Comparison of ENCODE assay signal across 8 cellular contexts in the genomic region with DNA sequence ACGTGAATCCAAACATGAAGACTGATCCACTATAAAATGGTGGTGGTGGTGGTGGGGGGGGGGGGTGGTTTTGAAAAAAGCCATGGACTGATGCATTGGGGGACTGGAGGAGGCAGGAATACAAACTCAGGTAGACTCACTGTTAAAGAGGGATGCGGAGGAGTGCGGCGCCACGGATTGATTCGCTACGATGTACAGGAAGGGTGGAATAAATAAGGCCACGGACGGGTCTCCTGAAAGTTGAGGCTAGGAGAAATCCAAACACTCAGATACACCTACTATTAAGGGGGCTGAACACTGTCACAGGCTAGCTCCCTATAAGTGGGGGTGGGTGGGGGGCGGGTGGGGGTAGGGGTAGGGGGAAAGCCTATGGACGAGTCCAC. TPM values are rescaled to one million over a fixed set of nuclear protein-coding genes. Genes with fewer than 3 reads are reported as not detected.
DNase-seq lines count a peak whose midpoint lies in the region; FAIRE-seq and TF ChIP-seq lines count a peak whose summit lies in the region.

No MANE protein-coding gene starts in this region.

- DNase-seq in Karpas-422, result no peak
- DNase-seq in nephron progenitor cell, result no peak
- DNase-seq in AG08395 (ENCODE audit: low spot score), result no peak
- no peak for DNase-seq in NCI-H2171 treated with DMSO at 0.1 percent for 48 hours (lab: John Stamatoyannopoulos, UW)
- DNase-seq in RCC 7860 (ENCODE audit: low spot score), result no peak
- DNase-seq in central memory CD4-positive, alpha-beta T cell, result no peak

- H3K27me3 Mint-ChIP-seq in dendritic cell treated with granulocyte-macrophage colony-stimulating factor and Interleukin-4, amounts not matched to agents 40 ng/mL and 50 ng/mL, for 4 days, result no peaks in the 10 kb centered on the region
- peaks cover 4% of the 10 kb centered on the region for H3K27me3 Mint-ChIP-seq in nephron progenitor cell (ENCODE audit: low read depth, poor library complexity)

- no peak for TF ChIP-seq CTCF in nephron progenitor cell (IDR thresholded peaks at IDR 0.05)

- peaks cover 0 to 44% (median 15%) of the 10 kb centered on the region in 11 experiments; a peak in 16 of 22 replicates for H4K20me1 ChIP-seq in BLaER1 treated with 17β-estradiol and CSF1 and Interleukin-3, amounts not matched to agents 10 nM and 100 nM
- H4K20me1 ChIP-seq in Karpas-422 (ENCODE audit: insufficient read depth, low read depth, low read length), result no peaks in the 10 kb centered on the region

- H3K27ac Mint-ChIP-seq in dendritic cell treated with granulocyte-macrophage colony-stimulating factor and Interleukin-4, amounts not matched to agents 40 ng/mL and 50 ng/mL, for 4 days, result peak overlapping the region; percentile 89
- peak overlapping the region; percentile 68 for H3K27ac Mint-ChIP-seq in nephron progenitor cell

- peaks cover 28 to 35% (median 32%) of the 10 kb centered on the region in 10 experiments for H3K4me1 ChIP-seq in BLaER1 treated with 17β-estradiol and CSF1 and Interleukin-3, amounts not matched to agents 10 nM and 100 nM
- H3K4me1 ChIP-seq in Karpas-422 (ENCODE audit: low read length), result peaks cover 25% of the 10 kb centered on the region

- peak overlapping the region; percentile 81 for H3K4me3 Mint-ChIP-seq in dendritic cell treated with granulocyte-macrophage colony-stimulating factor and Interleukin-4, amounts not matched to agents 40 ng/mL and 50 ng/mL, for 4 days
- H3K4me3 Mint-ChIP-seq in nephron progenitor cell, result peak overlapping the region; percentile 87

- peaks cover 85% of the 10 kb centered on the region for H3K36me3 Mint-ChIP-seq in dendritic cell treated with granulocyte-macrophage colony-stimulating factor and Interleukin-4, amounts not matched to agents 40 ng/mL and 50 ng/mL, for 4 days (ENCODE audit: low read depth)
- H3K36me3 Mint-ChIP-seq in nephron progenitor cell (ENCODE audit: low read depth), result peaks cover 31% of the 10 kb centered on the region

- no peak overlapping the region for H2AFZ ChIP-seq in Karpas-422 (ENCODE audit: low read length)

- H3K9ac ChIP-seq in BLaER1 treated with 17β-estradiol and CSF1 and Interleukin-3, amounts not matched to agents 10 nM and 100 nM, result peak overlapping the region; percentile 79 to 87 (median 84); a peak in 21 of 22 replicates
- peak overlapping the region; percentile 74 for H3K9ac ChIP-seq in Karpas-422 (ENCODE audit: low read length)

- no peaks in the 10 kb centered on the region for H3K9me3 Mint-ChIP-seq in dendritic cell treated with granulocyte-macrophage colony-stimulating factor and Interleukin-4, amounts not matched to agents 40 ng/mL and 50 ng/mL, for 4 days
- H3K9me3 Mint-ChIP-seq in nephron progenitor cell, result peaks cover 69% of the 10 kb centered on the region

- H3K36me3 ChIP-seq in BLaER1 treated with 17β-estradiol and CSF1 and Interleukin-3, amounts not matched to agents 10 nM and 100 nM, result peaks cover 4 to 36% (median 24%) of the 10 kb centered on the region in 11 experiments; a peak in 14 of 22 replicates
- H3K36me3 ChIP-seq in Karpas-422 (ENCODE audit: insufficient read depth, low read length), result peaks cover 4% of the 10 kb centered on the region; the same call in 1 of the 2 replicates

- peaks cover 0 to 9% (median 0%) of the 10 kb centered on the region in 11 experiments; a peak in 2 of 22 replicates for H3K9me3 ChIP-seq in BLaER1 treated with 17β-estradiol and CSF1 and Interleukin-3, amounts not matched to agents 10 nM and 100 nM (replicated peaks in 1 of 11)
- H3K9me3 ChIP-seq in Karpas-422 (ENCODE audit: low read length), result no peaks in the 10 kb centered on the region

- peak overlapping the region in 10 of 11 experiments; percentile 73 to 86 (median 82); a peak in 19 of 22 replicates for H3K27ac ChIP-seq in BLaER1 treated with 17β-estradiol and CSF1 and Interleukin-3, amounts not matched to agents 10 nM and 100 nM
- H3K27ac ChIP-seq in Karpas-422 (ENCODE audit: low read length), result no peak overlapping the region

- H3K79me2 ChIP-seq in Karpas-422 (ENCODE audit: low read length), result peaks cover 33% of the 10 kb centered on the region

- intact Hi-C loops in dendritic cell treated with granulocyte-macrophage colony-stimulating factor and Interleukin-4, amounts not matched to agents 40 ng/mL and 50 ng/mL, for 4 days (cut with micrococcal nuclease), result loop anchor here (5.0 to 10.0 kb wide), 2 partner anchors 188 to 375 kb away; a partner anchor contains a TSS

- peaks cover 63% of the 10 kb centered on the region for H3K4me1 Mint-ChIP-seq in dendritic cell treated with granulocyte-macrophage colony-stimulating factor and Interleukin-4, amounts not matched to agents 40 ng/mL and 50 ng/mL, for 4 days (ENCODE audit: low read depth)
- H3K4me1 Mint-ChIP-seq in nephron progenitor cell, result peaks cover 48% of the 10 kb centered on the region

- H3K27me3 ChIP-seq in BLaER1 treated with 17β-estradiol and CSF1 and Interleukin-3, amounts not matched to agents 10 nM and 100 nM, result peaks cover 47 to 87% (median 80%) of the 10 kb centered on the region in 11 experiments
- no peaks in the 10 kb centered on the region for H3K27me3 ChIP-seq in Karpas-422 (ENCODE audit: low read length)

- peak overlapping the region; percentile 68 to 79 (median 74) for H3K4me3 ChIP-seq in BLaER1 treated with 17β-estradiol and CSF1 and Interleukin-3, amounts not matched to agents 10 nM and 100 nM
- H3K4me3 ChIP-seq in Karpas-422 (ENCODE audit: low read length), result peak overlapping the region; percentile 73

- peak overlapping the region; percentile 75 to 93 (median 84); a peak in 20 of 22 replicates for H3K4me2 ChIP-seq in BLaER1 treated with 17β-estradiol and CSF1 and Interleukin-3, amounts not matched to agents 10 nM and 100 nM
- peak overlapping the region; percentile 78 for H3K4me2 ChIP-seq in Karpas-422 (ENCODE audit: low read depth, low read length, poor library complexity, severe bottlenecking)

- FAIRE-seq in RCC 7860 (lab: Jason Lieb, UNC), result no peak

- H3K9me2 ChIP-seq in Karpas-422 (replicated peaks; ENCODE audit: insufficient read depth, low read length), result no peaks in the 10 kb centered on the region

RNA-seq across cellular contexts. Expression of a gene that starts 0.6 kb away (rescaled TPM):
- 24.2 and 27.8 TPM in 2 replicates for total RNA-seq in Karpas-422 (2014; rRNA removed; shearing (Covaris generic); ENCODE audit: low replicate concordance)

RNA-seq across cellular contexts. Expression of a gene that starts 9.2 kb away (rescaled TPM):
- 191 and 202 TPM in 2 replicates for total RNA-seq in Karpas-422 (2014; rRNA removed; shearing (Covaris generic); ENCODE audit: low replicate concordance)

RNA-seq across cellular contexts. Expression of a gene that starts 20.0 kb away (rescaled TPM):
- total RNA-seq in Karpas-422 (2014; rRNA removed; shearing (Covaris generic); ENCODE audit: low replicate concordance), result 0.11 and 0.54 TPM in 2 replicates

RNA-seq across cellular contexts. Expression of a gene that starts 30.1 kb away (rescaled TPM):
- not detected in 2 replicates for total RNA-seq in Karpas-422 (2014; rRNA removed; shearing (Covaris generic); ENCODE audit: low replicate concordance)
